Comparison of ENCODE assay signal across 10 cellular contexts in the genomic region with DNA sequence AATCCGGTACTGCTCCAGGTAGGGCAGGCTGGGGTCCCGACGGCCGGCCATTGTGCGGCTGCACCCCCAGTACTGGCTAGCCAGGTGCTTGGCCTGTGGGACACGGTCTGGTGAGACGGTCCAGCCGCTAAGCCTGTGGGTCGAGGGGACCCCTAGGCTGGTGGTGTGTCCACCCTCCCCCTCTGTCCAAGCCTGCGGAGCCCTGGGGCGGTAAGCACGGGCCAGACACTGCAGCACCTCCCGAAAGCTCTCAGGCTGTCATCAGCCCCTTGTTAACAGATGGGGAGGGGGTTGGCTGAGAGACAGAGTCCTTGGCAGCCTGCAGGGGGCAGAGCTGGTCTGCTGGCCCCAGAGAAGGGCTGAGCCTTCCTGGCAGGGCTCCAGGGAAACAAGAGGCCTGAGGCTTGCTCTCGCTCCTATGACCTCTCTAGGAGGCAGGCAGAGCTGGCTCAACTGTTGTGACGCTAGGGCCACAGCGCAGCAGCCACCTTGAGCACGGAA. TPM values are rescaled to one million over a fixed set of nuclear protein-coding genes. Genes with fewer than 3 reads are reported as not detected.
DNase-seq lines count a peak whose midpoint lies in the region; ATAC-seq, FAIRE-seq and TF ChIP-seq lines count a peak whose summit lies in the region.
"Had no signal": no experiment of that assay in that cellular context is flagged by ENCODE, and none has a peak within 500 bp of the region (broad histone marks: within the 10 kb centered on the region; RNA-seq: fewer than 3 reads in every experiment).

No MANE protein-coding gene starts in this region.

- 0 out of 2 replicates have a peak, but pooled peaks have one; percentile 16 for TF ChIP-seq RAD21 in GM12878 (IDR thresholded peaks at IDR 0.05; ENCODE audit: insufficient read depth, low read depth, low read length)

- H3K4me3 ChIP-seq in GM12878: no peak overlapping the region

- RAD21 ChIA-PET in GM12878 (lab: Charles Lee; ENCODE audit: unreplicated experiment): no interaction called here

- no peaks in the 10 kb centered on the region for H3K4me1 ChIP-seq in GM12878 (ENCODE audit: control insufficient read depth, insufficient read depth, low read length)

- FAIRE-seq in GM12878 (lab: Jason Lieb, UNC): no peak
- FAIRE-seq: GM18507 had no signal

- intact Hi-C loops in GM12878 (cut with micrococcal nuclease; ENCODE audit: unreplicated experiment): no loop called here

- peak in 2 of 3 experiments; percentile 4 to 34; a peak in 2 of 6 replicates for TF ChIP-seq CTCF in GM12878 (IDR thresholded peaks at IDR 0.05 in 2 of 3, conservative IDR thresholded peaks at IDR 0.05 in 1 of 3; ENCODE audit: control insufficient read depth in 2 of 3, extremely low read depth in 1 of 3, insufficient read depth in 1 of 3, low read depth in 3 of 3, low read length in 3 of 3)

- no peaks in the 10 kb centered on the region for H3K9me3 ChIP-seq in GM12878 (replicated peaks; ENCODE audit: control insufficient read depth, insufficient read depth, low read length)

- DNase-seq in AG20443 (ENCODE audit: low spot score) (peak; percentile 51), HT-29 (ENCODE audit: low spot score) (peak; percentile 22), GM12878 (ENCODE audit: low read depth, low spot score) (no peak), kidney tubule cell (ENCODE audit: low spot score) (peak; percentile 37), H4 (ENCODE audit: low spot score) (no peak), NOMO-1 (lab: John Stamatoyannopoulos, UW; ENCODE audit: unreplicated experiment in 2 of 2) (no peak), NCI-H2107 treated with DMSO at 0.1 percent for 48 hours (lab: John Stamatoyannopoulos, UW; ENCODE audit: unreplicated experiment) (no peak), NCI-H526 (lab: John Stamatoyannopoulos, UW) (no peak)
- DNase-seq: activated B cell treated with CpG ODN at 0.5 μM for 24 hours had no signal

- no peak overlapping the region for H3K9ac ChIP-seq in GM12878 (ENCODE audit: control insufficient read depth, insufficient read depth, low read length)

- no peak overlapping the region for H2AFZ ChIP-seq in GM12878 (ENCODE audit: control insufficient read depth, low read depth, low read length)

- H3K36me3 ChIP-seq in GM12878 (ENCODE audit: control insufficient read depth in 2 of 2, insufficient read depth in 2 of 2, low read length in 1 of 2): peaks cover 13 to 14% of the 10 kb centered on the region in 2 experiments

- 97% methylated on average over 17 of the region's 17 CpGs for WGBS in GM12878 (ENCODE audit: insufficient coverage, insufficient replicate concordance, low lambda C conversion rate, missing lambda C conversion rate)

- no peak for TF ChIP-seq EP300 in GM12878 (IDR thresholded peaks at IDR 0.05; ENCODE audit: borderline replicate concordance in 1 of 2, control insufficient read depth in 1 of 2, low read depth in 2 of 2, low read length in 2 of 2)

- no peak overlapping the region for H3K27ac ChIP-seq in GM12878 (ENCODE audit: control insufficient read depth, insufficient read depth)

- POLR2A ChIA-PET in GM12878 (lab: Charles Lee): no interaction called here

- no peak for TF ChIP-seq POLR2A in GM12878 (IDR thresholded peaks at IDR 0.05; ENCODE audit: low read depth, low read length)

- no TSS peak for BruUV-seq in GM12878 (replicated peaks; lab: Mats Ljungman, UMichigan)

- CTCF ChIA-PET in GM12878 (lab: Yijun Ruan, JAX): interaction anchor here (0.8 kb wide), 1 partner anchor 105 kb away, joined by 3 read pairs; no protein-coding TSS in a partner anchor

- H3K79me2 ChIP-seq in GM12878 (ENCODE audit: control insufficient read depth, insufficient read depth, low read length): no peaks in the 10 kb centered on the region

- no peak overlapping the region for H3K4me2 ChIP-seq in GM12878 (ENCODE audit: control insufficient read depth, insufficient read depth)

- SMC1A ChIA-PET in GM12878 (lab: Charles Lee; ENCODE audit: uncharacterized antibody, unreplicated experiment): interaction anchor here (0.8 kb wide), 1 partner anchor 13 kb away, joined by 3 read pairs; no protein-coding TSS in a partner anchor

- in situ Hi-C loops in GM12878 (cut with MboI): no loop called here

- peak; percentile 22; the same call in 1 of the 3 replicates for ATAC-seq in GM12878

- H4K20me1 ChIP-seq in GM12878 (ENCODE audit: control insufficient read depth, insufficient read depth): no peaks in the 10 kb centered on the region

- H3K27me3 ChIP-seq in GM12878 (replicated peaks in 1 of 2; ENCODE audit: control insufficient read depth in 2 of 2, insufficient read depth in 2 of 2, low read length in 1 of 2): no peaks in the 10 kb centered on the region

TF ChIP-seq in GM12878, 131 proteins besides CTCF, POLR2A, EP300 and RAD21 (continues in another document):
- TF ChIP-seq, protein P1, sequence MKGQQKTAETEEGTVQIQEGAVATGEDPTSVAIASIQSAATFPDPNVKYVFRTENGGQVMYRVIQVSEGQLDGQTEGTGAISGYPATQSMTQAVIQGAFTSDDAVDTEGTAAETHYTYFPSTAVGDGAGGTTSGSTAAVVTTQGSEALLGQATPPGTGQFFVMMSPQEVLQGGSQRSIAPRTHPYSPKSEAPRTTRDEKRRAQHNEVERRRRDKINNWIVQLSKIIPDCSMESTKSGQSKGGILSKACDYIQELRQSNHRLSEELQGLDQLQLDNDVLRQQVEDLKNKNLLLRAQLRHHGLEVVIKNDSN (IDR thresholded peaks at IDR 0.05; ENCODE audit: borderline replicate concordance, extremely low read length, insufficient read depth, low read depth, low read length): no peak
- TF ChIP-seq CHD1 (IDR thresholded peaks at IDR 0.05; ENCODE audit: low read depth, low read length): no peak

RNA-seq across cellular contexts. Expression of a gene that starts 11.8 kb away (rescaled TPM):
- total RNA-seq in HT-29 (2014; rRNA removed; shearing (Covaris generic)): 21.1 and 24.7 TPM in 2 replicates
- total RNA-seq in GM12878 (2013; cell fraction: nucleolus; rRNA removed): 156 and 160 TPM in 2 replicates
- total RNA-seq in GM12878 (2014; rRNA removed) (16.2 and 17.7 TPM in 2 replicates), GM12878 (2014; rRNA removed; fragmentation: Illumina TruSeq; extraction: Trizol) (7.8 and 10.5 TPM in 2 replicates), GM12878 (2021) (13.3 and 17.4 TPM in 2 replicates)
- polyA plus RNA-seq in GM12878 (2011; ENCODE audit: low read depth): 15.8 TPM
- polyA plus RNA-seq in GM12878 (2011; rRNA removed) (30.4 and 30.9 TPM in 2 replicates), GM12878 (2014; fragmentation: Illumina TruSeq; extraction: Trizol) (9.7 and 12.3 TPM in 2 replicates), GM12878 (2014; fragmentation: Nextera tagmentation; extraction: Ambion mirVana) (10 to 100 TPM in 1 of 2 experiments, 1 to 10 TPM in 1; 2.4 to 13.6 TPM), GM12878 (2014; rRNA removed) (28.3 and 28.9 TPM in 2 replicates), GM12878 (2016; fragmentation: Nextera tagmentation; extraction: Ambion mirVana) (10 to 100 TPM; 10.0 to 12.7 TPM)
- 35.9 and 43.8 TPM in 2 replicates for polyA plus RNA-seq in GM12878 (2011; cell fraction: cytosol; rRNA removed)
- 161 and 182 TPM in 2 replicates for polyA plus RNA-seq in GM12878 (2011; cell fraction: nucleus; rRNA removed)
- polyA plus RNA-seq in GM12878 (2012): 21.8 and 22.8 TPM in 2 replicates
- 9.7 and 17.6 TPM in 2 replicates for polyA minus RNA-seq in GM12878 (2011; rRNA and poly(A)+ RNA removed)
- polyA minus RNA-seq in GM12878 (2011; cell fraction: cytosol; rRNA and poly(A)+ RNA removed): 4.4 and 5.6 TPM in 2 replicates
- 15.0 and 23.3 TPM in 2 replicates for polyA minus RNA-seq in GM12878 (2011; cell fraction: nucleus; rRNA and poly(A)+ RNA removed)
- 3.8 and 16.8 TPM in 2 replicates for total RNA-seq in H4 (2014; rRNA removed; shearing (Covaris generic))

RNA-seq across cellular contexts. Expression of a gene that starts 37.2 kb away (rescaled TPM):
- 59.9 and 70.6 TPM in 2 replicates for total RNA-seq in HT-29 (2014; rRNA removed; shearing (Covaris generic))
- total RNA-seq in GM12878 (2013; cell fraction: nucleolus; rRNA removed): 235 and 272 TPM in 2 replicates
- total RNA-seq in GM12878 (2014; rRNA removed): 18.9 and 26.4 TPM in 2 replicates
- 31.0 and 33.1 TPM in 2 replicates for total RNA-seq in GM12878 (2014; rRNA removed; fragmentation: Illumina TruSeq; extraction: Trizol)
- 63.7 and 74.2 TPM in 2 replicates for total RNA-seq in GM12878 (2021)
- polyA plus RNA-seq in GM12878 (2011; ENCODE audit: low read depth): 23.4 TPM
- polyA plus RNA-seq in GM12878 (2011; rRNA removed): 30.6 and 42.7 TPM in 2 replicates
- polyA plus RNA-seq in GM12878 (2011; cell fraction: cytosol; rRNA removed): 47.0 and 56.2 TPM in 2 replicates
- polyA plus RNA-seq in GM12878 (2011; cell fraction: nucleus; rRNA removed): 385 and 407 TPM in 2 replicates
- polyA plus RNA-seq in GM12878 (2012): 45.9 and 56.5 TPM in 2 replicates
- polyA plus RNA-seq in GM12878 (2014; fragmentation: Illumina TruSeq; extraction: Trizol): 25.4 and 34.2 TPM in 2 replicates
- 1 to 10 TPM; 4.0 to 8.3 TPM for polyA plus RNA-seq in GM12878 (2014; fragmentation: Nextera tagmentation; extraction: Ambion mirVana)
- 61.6 and 63.0 TPM in 2 replicates for polyA plus RNA-seq in GM12878 (2014; rRNA removed)
- polyA plus RNA-seq in GM12878 (2016; fragmentation: Nextera tagmentation; extraction: Ambion mirVana): 10 to 100 TPM; 34.9 to 36.4 TPM
- 43.5 and 76.1 TPM in 2 replicates for polyA minus RNA-seq in GM12878 (2011; rRNA and poly(A)+ RNA removed)
- 27.5 and 28.4 TPM in 2 replicates for polyA minus RNA-seq in GM12878 (2011; cell fraction: cytosol; rRNA and poly(A)+ RNA removed)
- 81.2 and 102 TPM in 2 replicates for polyA minus RNA-seq in GM12878 (2011; cell fraction: nucleus; rRNA and poly(A)+ RNA removed)
- total RNA-seq in H4 (2014; rRNA removed; shearing (Covaris generic)): 32.1 and 37.5 TPM in 2 replicates

RNA-seq across cellular contexts. Expression of a gene that starts 49.7 kb away (rescaled TPM):
- 1,334 and 1,661 TPM in 2 replicates for total RNA-seq in HT-29 (2014; rRNA removed; shearing (Covaris generic))
- 109 and 123 TPM in 2 replicates for total RNA-seq in GM12878 (2013; cell fraction: nucleolus; rRNA removed)
- total RNA-seq in GM12878 (2014; rRNA removed): 127 and 138 TPM in 2 replicates
- total RNA-seq in GM12878 (2014; rRNA removed; fragmentation: Illumina TruSeq; extraction: Trizol): 43.7 and 45.0 TPM in 2 replicates
- total RNA-seq in GM12878 (2021): 105 and 106 TPM in 2 replicates
- 45.8 TPM for polyA plus RNA-seq in GM12878 (2011; ENCODE audit: low read depth)
- polyA plus RNA-seq in GM12878 (2011; rRNA removed): 33.6 and 53.8 TPM in 2 replicates
- polyA plus RNA-seq in GM12878 (2011; cell fraction: cytosol; rRNA removed): 81.2 and 91.2 TPM in 2 replicates
- polyA plus RNA-seq in GM12878 (2011; cell fraction: nucleus; rRNA removed): 114 and 124 TPM in 2 replicates
- polyA plus RNA-seq in GM12878 (2012): 128 and 145 TPM in 2 replicates
- 23.8 and 54.0 TPM in 2 replicates for polyA plus RNA-seq in GM12878 (2014; fragmentation: Illumina TruSeq; extraction: Trizol)
- 1 to 10 TPM; 6.3 to 8.1 TPM for polyA plus RNA-seq in GM12878 (2014; fragmentation: Nextera tagmentation; extraction: Ambion mirVana)
- polyA plus RNA-seq in GM12878 (2014; rRNA removed): 70.1 and 75.3 TPM in 2 replicates
- 100 to 1,000 TPM; 117 to 127 TPM for polyA plus RNA-seq in GM12878 (2016; fragmentation: Nextera tagmentation; extraction: Ambion mirVana)
- 32.2 and 65.4 TPM in 2 replicates for polyA minus RNA-seq in GM12878 (2011; rRNA and poly(A)+ RNA removed)
- 73.9 and 76.5 TPM in 2 replicates for polyA minus RNA-seq in GM12878 (2011; cell fraction: cytosol; rRNA and poly(A)+ RNA removed)
- 135 and 203 TPM in 2 replicates for polyA minus RNA-seq in GM12878 (2011; cell fraction: nucleus; rRNA and poly(A)+ RNA removed)
- 993 and 1,115 TPM in 2 replicates for total RNA-seq in H4 (2014; rRNA removed; shearing (Covaris generic))

Comparison
In these comparisons a context has a peak if more than half of its experiments do, and no peak if none do; other contexts are left out.
1. DNase-seq: peak in AG20443 (single experiment), HT-29 (single experiment) and kidney tubule cell (single experiment); none in GM12878 (single experiment), H4 (single experiment), NOMO-1 (0 of 2), NCI-H2107 treated with DMSO at 0.1 percent for 48 hours (single experiment) and NCI-H526 (0 of 2).